Comparison of ENCODE assay signal across 8 cellular contexts in the genomic region with DNA sequence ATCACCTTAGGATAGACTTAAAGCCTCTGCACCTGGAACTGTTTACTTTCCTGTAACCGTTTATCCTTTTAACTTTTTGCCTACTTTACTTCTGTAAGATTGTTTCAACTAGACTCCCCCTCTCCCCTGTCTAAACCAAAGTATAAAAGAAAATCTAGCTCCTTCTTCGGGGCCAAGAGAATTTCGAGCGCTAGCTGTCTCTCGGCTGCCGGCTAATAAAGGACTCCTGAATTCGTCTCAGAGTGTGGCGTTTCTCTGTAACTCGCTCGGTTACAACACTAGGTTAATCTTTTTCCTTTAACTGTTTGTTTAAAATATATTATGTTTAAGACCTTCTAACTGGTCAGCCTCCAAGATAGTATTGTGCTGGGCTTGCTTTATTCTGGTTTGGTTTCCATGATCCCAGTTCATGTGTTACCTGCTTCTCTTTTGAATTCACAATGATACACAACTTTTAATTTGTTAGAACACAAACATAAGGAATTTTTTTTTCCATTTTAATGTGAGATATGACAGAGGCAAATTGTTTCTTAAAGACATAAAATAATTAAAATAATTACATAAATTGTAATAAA. TPM values are rescaled to one million over a fixed set of nuclear protein-coding genes. Genes with fewer than 3 reads are reported as not detected.
DNase-seq lines count a peak whose midpoint lies in the region; ATAC-seq and TF ChIP-seq lines count a peak whose summit lies in the region.

No MANE protein-coding gene starts in this region.

- peak overlapping the region; percentile 85 for H3K4me2 ChIP-seq in mammary epithelial cell (ENCODE audit: insufficient read depth, low read depth, low read length)

- H3K36me3 ChIP-seq in right atrium auricular region, result no peaks in the 10 kb centered on the region
- H3K36me3 ChIP-seq in mammary epithelial cell (ENCODE audit: insufficient read depth, low read length), result no peaks in the 10 kb centered on the region
- no peaks in the 10 kb centered on the region for H3K36me3 ChIP-seq in vagina

- TF ChIP-seq CTCF in right atrium auricular region (IDR thresholded peaks at IDR 0.05) (no peak), mammary epithelial cell (conservative IDR thresholded peaks at IDR 0.05 in 1 of 2, IDR thresholded peaks at IDR 0.05 in 1 of 2; ENCODE audit: extremely low read depth in 1 of 2, insufficient read depth in 1 of 2, low read depth in 1 of 2, low read length in 2 of 2) (no peak), vagina (IDR thresholded peaks at IDR 0.05) (no peak)

- H3K27me3 ChIP-seq in right atrium auricular region, result no peaks in the 10 kb centered on the region
- no peaks in the 10 kb centered on the region for H3K27me3 ChIP-seq in mammary epithelial cell (ENCODE audit: insufficient read depth, low read length)
- no peaks in the 10 kb centered on the region for H3K27me3 ChIP-seq in mononuclear cell (ENCODE audit: insufficient read depth, low read length)
- no peaks in the 10 kb centered on the region for H3K27me3 ChIP-seq in vagina

- in situ Hi-C loops in mammary epithelial cell (cut with MboI; ENCODE audit: low sequenced_read_pairs in 2 of 2), result loop anchor here (5.0 to 10.0 kb wide), 3 partner anchors 61 to 264 kb away; a partner anchor contains a TSS

- 4% methylated on average over 10 of the region's 10 CpGs for WGBS in mammary epithelial cell (ENCODE audit: low coverage, missing lambda C conversion rate)

- no peaks in the 10 kb centered on the region for H3K9me3 ChIP-seq in right atrium auricular region
- no peaks in the 10 kb centered on the region for H3K9me3 ChIP-seq in mammary epithelial cell (replicated peaks; ENCODE audit: insufficient read depth, low read length)
- H3K9me3 ChIP-seq in mononuclear cell (ENCODE audit: low read depth, low read length), result no peaks in the 10 kb centered on the region
- H3K9me3 ChIP-seq in vagina, result no peaks in the 10 kb centered on the region

- H3K4me1 ChIP-seq in right atrium auricular region (peaks cover 0 to 33% of the 10 kb centered on the region in 2 donors), mammary epithelial cell (ENCODE audit: insufficient read depth, low read length) (peaks cover 26% of the 10 kb centered on the region), mononuclear cell (ENCODE audit: insufficient read depth, low read length) (peaks cover 26% of the 10 kb centered on the region), vagina (peaks cover 15% of the 10 kb centered on the region)

- no peak for TF ChIP-seq POLR2A in vagina (IDR thresholded peaks at IDR 0.05)

- CTCF ChIA-PET in mammary epithelial cell (lab: Charles Lee; ENCODE audit: low non-redundant PET), result interaction anchor here (2.7 kb wide), 1 partner anchor 38 kb away, joined by 17 read pairs; no protein-coding TSS in a partner anchor

- DNase-seq in right atrium auricular region (ENCODE audit: low spot score) (no peak), left ventricle myocardium superior (no peak), mammary epithelial cell (peak; percentile 24), vagina (ENCODE audit: extremely low spot score in 2 of 2) (no peak), OCI-M2 (lab: John Stamatoyannopoulos, UW; ENCODE audit: unreplicated experiment) (no peak)

- no peaks in the 10 kb centered on the region for H4K20me1 ChIP-seq in mammary epithelial cell (ENCODE audit: insufficient read depth, low read length)

- ATAC-seq in left ventricle myocardium superior (no peak), HG02840 (IDR thresholded peaks at IDR 0.05; ENCODE audit: low FRiP score, unreplicated experiment) (no peak), HG03469 (IDR thresholded peaks at IDR 0.05; ENCODE audit: unreplicated experiment) (no peak)

- BruUV-seq in mammary epithelial cell (replicated peaks; lab: Mats Ljungman, UMichigan), result no TSS peak

- peak overlapping the region; percentile 100 for H3K9ac ChIP-seq in mammary epithelial cell (ENCODE audit: insufficient read depth, low read length)

- intact Hi-C loops in left ventricle myocardium superior (cut with micrococcal nuclease), result no loop called here
- intact Hi-C loops in mammary epithelial cell (cut with micrococcal nuclease), result no loop called here
- intact Hi-C loops in vagina (cut with DNase I), result loop anchor here (5.0 kb wide), 1 partner anchor 149 kb away; a partner anchor contains a TSS

- peak overlapping the region; percentile 94 to 97 for H3K27ac ChIP-seq in right atrium auricular region
- H3K27ac ChIP-seq in mammary epithelial cell (ENCODE audit: insufficient read depth, low read depth, low read length), result peak overlapping the region; percentile 99
- peak overlapping the region; percentile 96 for H3K27ac ChIP-seq in vagina

- dilution Hi-C loops in mammary epithelial cell (cut with HindIII; ENCODE audit: low sequenced_read_pairs), result no loop called here

- peak overlapping the region; percentile 91 for H2AFZ ChIP-seq in mammary epithelial cell (ENCODE audit: low read depth, low read length)

- H3K79me2 ChIP-seq in mammary epithelial cell (ENCODE audit: insufficient read depth, low read length), result no peaks in the 10 kb centered on the region

- peak overlapping the region; percentile 65 to 92 for H3K4me3 ChIP-seq in right atrium auricular region
- peak overlapping the region; percentile 63 to 83 (median 69) for H3K4me3 ChIP-seq in mammary epithelial cell (replicated peaks in 1 of 3; ENCODE audit: insufficient read depth in 1 of 3, low read depth in 2 of 3, low read length in 3 of 3)
- H3K4me3 ChIP-seq in mononuclear cell (ENCODE audit: low read length), result peak overlapping the region; percentile 93
- H3K4me3 ChIP-seq in vagina, result peak overlapping the region; percentile 72 to 88

RNA-seq across cellular contexts. Expression of a gene that starts 8.7 kb away (rescaled TPM):
- total RNA-seq in right atrium auricular region (10 to 100 TPM; 37.6 to 68.1 TPM), left ventricle myocardium superior (59.6 TPM), mammary epithelial cell (10 to 100 TPM; 17.0 to 20.3 TPM), mononuclear cell (14.5 TPM), vagina (11.8 TPM)
- polyA plus RNA-seq in mammary epithelial cell, result 25.1 TPM
- 31.0 TPM for polyA minus RNA-seq in mammary epithelial cell

RNA-seq across cellular contexts. Expression of a gene that starts 19.7 kb away (rescaled TPM):
- 100 to 1,000 TPM; 181 to 184 TPM for total RNA-seq in right atrium auricular region
- total RNA-seq in left ventricle myocardium superior, result 277 TPM
- 10 to 100 TPM; 70.0 to 93.3 TPM for total RNA-seq in mammary epithelial cell
- 82.5 TPM for polyA plus RNA-seq in mammary epithelial cell
- polyA minus RNA-seq in mammary epithelial cell, result 123 TPM
- total RNA-seq in mononuclear cell, result 58.4 TPM
- 93.8 TPM for total RNA-seq in vagina
